In the genomic region with DNA sequence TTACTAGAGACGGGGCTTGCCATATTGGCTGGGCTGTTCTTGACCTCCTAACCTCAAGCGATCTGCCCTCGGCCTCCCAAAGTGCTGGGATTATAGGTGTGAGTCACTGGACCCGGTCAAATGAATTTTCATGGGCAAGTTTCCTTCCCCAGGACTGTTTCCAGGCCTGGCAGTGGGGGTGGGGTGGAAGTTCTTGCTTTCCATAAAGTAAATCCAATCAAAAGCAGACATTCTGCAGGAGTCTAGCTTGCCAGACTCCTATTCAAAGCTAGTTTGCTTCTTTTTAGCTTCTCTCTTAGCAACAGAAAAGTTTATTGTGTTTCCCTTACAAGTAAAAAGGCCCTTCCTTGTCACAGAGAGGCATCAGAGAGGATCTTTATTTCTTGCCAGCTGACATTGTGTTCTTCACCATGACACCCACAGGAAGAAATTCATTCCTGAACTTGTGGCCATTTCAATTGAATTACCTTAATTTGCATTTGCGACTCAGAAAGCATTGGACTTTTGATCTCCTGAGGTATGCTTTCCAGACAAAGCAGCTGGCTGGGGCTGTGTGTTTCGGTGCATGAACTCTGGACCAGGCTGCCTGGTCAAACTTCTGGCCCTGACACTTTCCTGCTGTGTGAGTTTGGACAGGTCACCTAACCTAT, we compare ENCODE assay signal across 13 cellular contexts. TPM values are rescaled to one million over a fixed set of nuclear protein-coding genes. Genes with fewer than 3 reads are reported as not detected.
DNase-seq lines count a peak whose midpoint lies in the region; ATAC-seq, FAIRE-seq and TF ChIP-seq lines count a peak whose summit lies in the region.
"Had no signal": no experiment of that assay in that cellular context is flagged by ENCODE, and none has a peak within 500 bp of the region (broad histone marks: within the 10 kb centered on the region; RNA-seq: fewer than 3 reads in every experiment).

No MANE protein-coding gene starts in this region.

- CTCF ChIA-PET in HEK293 (lab: Yijun Ruan, JAX) (interaction anchor here (0.7 to 1.0 kb wide), 3 partner anchors 21 to 283 kb away, joined by 3 to 6 read pairs (median 3); no protein-coding TSS in a partner anchor), HepG2 (lab: Yijun Ruan, JAX; ENCODE audit: low intra/inter-chr PET ratio, low total read pairs) (no interaction called here)

- in situ Hi-C loops in HepG2 (cut with HindIII; ENCODE audit: extremely low pct_ligation_motif_present, low pct_unique_long_range_greater_than_20kb): no loop called here

- H3K27ac ChIP-seq in HEK293 (ENCODE audit: extremely low read depth, low read depth, low read length): no peak overlapping the region
- H3K27ac ChIP-seq in body of pancreas: peak overlapping the region in 2 of 4 donors; percentile 15 to 37
- H3K27ac ChIP-seq in HepG2 (ENCODE audit: extremely low read length, insufficient read depth, low read length): peak overlapping the region; percentile 51
- H3K27ac ChIP-seq in substantia nigra (ENCODE audit: low read depth, low read length, poor library complexity, severe bottlenecking): no peak overlapping the region
- no peak overlapping the region for H3K27ac ChIP-seq in esophagus squamous epithelium
- H3K27ac ChIP-seq: ascending aorta had no signal

- WGBS in body of pancreas, 2 donors: 41 to 50% methylated on average over 6 of the region's 6 CpGs
- 3% methylated on average over 6 of the region's 6 CpGs for WGBS in HepG2 (ENCODE audit: low lambda C conversion rate)
- WGBS in esophagus squamous epithelium, 2 donors: 34 to 38% methylated on average over 5 to 6 of the region's 6 CpGs

- no peaks in the 10 kb centered on the region for H3K9me3 ChIP-seq in HEK293 (ENCODE audit: control insufficient read depth, insufficient read depth, low read depth, low read length)
- no peaks in the 10 kb centered on the region for H3K9me3 ChIP-seq in body of pancreas
- H3K9me3 ChIP-seq in HepG2 (ENCODE audit: low read length): no peaks in the 10 kb centered on the region
- H3K9me3 ChIP-seq in esophagus squamous epithelium: no peaks in the 10 kb centered on the region
- H3K9me3 ChIP-seq: ascending aorta had no signal

- TF ChIP-seq POLR2A in body of pancreas (IDR thresholded peaks at IDR 0.05) (no peak), HepG2 (IDR thresholded peaks at IDR 0.05; ENCODE audit: insufficient read depth in 1 of 2, low read depth in 2 of 2, low read length in 2 of 2) (no peak), esophagus squamous epithelium (IDR thresholded peaks at IDR 0.05) (no peak)

- H3K79me2 ChIP-seq in HepG2 (ENCODE audit: insufficient read depth, low read length): no peaks in the 10 kb centered on the region

- POLR2A ChIA-PET in HEK293 (lab: Yijun Ruan, JAX) (no interaction called here), HepG2 (lab: Yijun Ruan, JAX) (no interaction called here)

- H3K27me3 ChIP-seq in body of pancreas: no peaks in the 10 kb centered on the region
- H3K27me3 ChIP-seq in HepG2 (ENCODE audit: control insufficient read depth in 1 of 2, insufficient read depth in 2 of 2, low read length in 2 of 2): no peaks in the 10 kb centered on the region
- no peaks in the 10 kb centered on the region for H3K27me3 ChIP-seq in esophagus squamous epithelium
- H3K27me3 ChIP-seq: ascending aorta had no signal

- no peaks in the 10 kb centered on the region for H3K4me1 ChIP-seq in HEK293 (ENCODE audit: control insufficient read depth, insufficient read depth, low read length)
- H3K4me1 ChIP-seq in body of pancreas: peaks cover 37% of the 10 kb centered on the region
- peaks cover 22% of the 10 kb centered on the region for H3K4me1 ChIP-seq in HepG2 (ENCODE audit: insufficient read depth, low read length)
- H3K4me1 ChIP-seq in esophagus squamous epithelium: peaks cover 3 to 39% (median 12%) of the 10 kb centered on the region in 3 donors
- H3K4me1 ChIP-seq: ascending aorta had no signal

- TF ChIP-seq EP300 in HepG2 (IDR thresholded peaks at IDR 0.05; ENCODE audit: low read depth in 2 of 2, low read length in 2 of 2) (peak in 1 of 2 experiments; percentile 45; a peak in 1 of 4 replicates), HepG2 (CRISPR knock-in tag; IDR thresholded peaks at IDR 0.05; ENCODE audit: borderline replicate concordance) (no peak)

- H3K36me3 ChIP-seq in HEK293 (ENCODE audit: control insufficient read depth in 2 of 2, insufficient read depth in 1 of 2, low read length in 2 of 2) (no peaks in the 10 kb centered on the region), body of pancreas (replicated peaks in 1 of 2; ENCODE audit: insufficient read depth in 1 of 2, low read depth in 2 of 2) (no peaks in the 10 kb centered on the region), HepG2 (replicated peaks in 1 of 2; ENCODE audit: control insufficient read depth in 1 of 2, insufficient read depth in 2 of 2, low read length in 2 of 2) (no peaks in the 10 kb centered on the region), esophagus squamous epithelium (no peaks in the 10 kb centered on the region)
- H3K36me3 ChIP-seq: ascending aorta had no signal

- H3K9ac ChIP-seq in HepG2 (ENCODE audit: insufficient read depth, low read depth, low read length): no peak overlapping the region; the same call in 1 of the 2 replicates

- peak; percentile 87 for FAIRE-seq in HepG2 (lab: Jason Lieb, UNC)
- FAIRE-seq: D721Med, keratinocyte had no signal

- DNase-seq in body of pancreas (peak in 1 of 4 donors; percentile 26), HepG2 (ENCODE audit: low spot score) (peak; percentile 67), substantia nigra (lab: John Stamatoyannopoulos, UW) (peak in 32 of 49 donors; percentile 9 to 78 (median 34)), SKM-1 treated with dmso at 0.1 percent for 144 hours (lab: John Stamatoyannopoulos, UW; ENCODE audit: unreplicated experiment) (no peak), activated T-cell treated with anti-CD3 and anti-CD28 coated beads for 4 hours (no peak), esophagus squamous epithelium (lab: John Stamatoyannopoulos, UW) (no peak)
- DNase-seq: activated CD8-positive, alpha-beta memory T cell treated with anti-CD3 and anti-CD28 coated beads, Interleukin-2, amount 10 ng/mL, durations not matched to agents 7 days and 5 days; NCI-H146; T-helper 2 cell had no signal

- peak; percentile 41 for ATAC-seq in body of pancreas
- ATAC-seq in HepG2: peak; percentile 99
- ATAC-seq: activated CD8-positive, alpha-beta memory T cell treated with anti-CD3 and anti-CD28 coated beads, Interleukin-2, amount 10 ng/mL, durations not matched to agents 7 days and 5 days had no signal

- intact Hi-C loops in body of pancreas (cut with DNase I): no loop called here
- intact Hi-C loops in HepG2 (cut with micrococcal nuclease; ENCODE audit: unreplicated experiment): no loop called here
- intact Hi-C loops in esophagus squamous epithelium (cut with DNase I): no loop called here

- H3K4me3 ChIP-seq in HEK293 (ENCODE audit: low read depth, low read length) (no peak overlapping the region), body of pancreas (no peak overlapping the region), HepG2 (replicated peaks in 1 of 3; ENCODE audit: insufficient read depth in 1 of 3, low read depth in 2 of 3, low read length in 3 of 3) (peak overlapping the region in 2 of 3 experiments; percentile 6 to 17; a peak in 2 of 6 replicates), esophagus squamous epithelium (no peak overlapping the region)
- H3K4me3 ChIP-seq: ascending aorta had no signal

- H2AFZ ChIP-seq in HepG2 (ENCODE audit: low read length): no peak overlapping the region

- BruUV-seq in HepG2 (replicated peaks; lab: Mats Ljungman, UMichigan): no TSS peak

- TF ChIP-seq RAD21 in HepG2 (CRISPR knock-in tag; IDR thresholded peaks at IDR 0.05): no peak

- no peaks in the 10 kb centered on the region for H4K20me1 ChIP-seq in HepG2 (ENCODE audit: insufficient read depth, low read length)

- H3K4me2 ChIP-seq in HepG2 (ENCODE audit: low read depth, low read length): peak overlapping the region; percentile 63

- TF ChIP-seq CTCF in HEK293 (tag by site-specific recombination; IDR thresholded peaks at IDR 0.05) (no peak), body of pancreas (IDR thresholded peaks at IDR 0.05) (no peak), HepG2 (CRISPR knock-in tag; IDR thresholded peaks at IDR 0.05) (no peak), esophagus squamous epithelium (IDR thresholded peaks at IDR 0.05) (no peak)

TF ChIP-seq in HEK293, 187 proteins besides CTCF, POLR2A, EP300 and RAD21 (continues in another document):
- TF ChIP-seq ZNF76 (tag by site-specific recombination; IDR thresholded peaks at IDR 0.05; ENCODE audit: borderline replicate concordance, low read depth): no peak

TF ChIP-seq in HepG2, 621 proteins besides CTCF, POLR2A, EP300 and RAD21 (continues in another document):
- TF ChIP-seq ZMYM2 (CRISPR knock-in tag; IDR thresholded peaks at IDR 0.05): 0 out of 2 replicates have a peak, but pooled peaks have one; percentile 37
- peak; percentile 86 for TF ChIP-seq ZMYM3 (CRISPR knock-in tag; IDR thresholded peaks at IDR 0.05)
- TF ChIP-seq HNF4G (IDR thresholded peaks at IDR 0.05; ENCODE audit: borderline replicate concordance, low read depth, low read length): peak; percentile 86
- peak; percentile 79; the same call in 1 of the 2 replicates for TF ChIP-seq HNF4G (CRISPR knock-in tag; IDR thresholded peaks at IDR 0.05; ENCODE audit: borderline replicate concordance, low read depth)

RNA-seq across cellular contexts. Expression of a gene that starts 37.9 kb away (rescaled TPM):
- 1 to 10 TPM; 1.6 to 3.1 TPM for total RNA-seq in body of pancreas
- total RNA-seq in HepG2 (2016; rRNA removed; fragmentation: Illumina TruSeq; extraction: Trizol): not detected in 2 replicates
- total RNA-seq in HepG2 (2016; cell fraction: cytosol; rRNA removed; fragmentation: Illumina TruSeq; extraction: Trizol; ENCODE audit: low read depth): not detected in 2 replicates
- not detected in 2 replicates for total RNA-seq in HepG2 (2016; cell fraction: insoluble cytoplasmic fraction; rRNA removed; fragmentation: Illumina TruSeq; extraction: Trizol)
- total RNA-seq in HepG2 (2016; cell fraction: membrane; rRNA removed; fragmentation: Illumina TruSeq; extraction: Trizol): 0.10 TPM in 1 of 2 replicates, not detected in the other
- total RNA-seq in HepG2 (2016; cell fraction: nucleus; rRNA removed; fragmentation: Illumina TruSeq; extraction: Trizol): not detected in 2 replicates
- polyA plus RNA-seq in HepG2 (2011; rRNA removed): not detected in 2 replicates
- 0.03 TPM in 1 of 2 replicates, not detected in the other for polyA plus RNA-seq in HepG2 (2011; cell fraction: cytosol; rRNA removed)
- not detected in 2 replicates for polyA plus RNA-seq in HepG2 (2011; cell fraction: nucleus; rRNA removed)
- not detected in 2 replicates for polyA plus RNA-seq in HepG2 (2012)
- polyA plus RNA-seq in HepG2 (2016; cell fraction: cytosol; fragmentation: Illumina TruSeq; extraction: Trizol; ENCODE audit: low read depth): not detected in 2 replicates
- not detected in 2 replicates for polyA plus RNA-seq in HepG2 (2016; cell fraction: insoluble cytoplasmic fraction; fragmentation: Illumina TruSeq; extraction: Trizol; ENCODE audit: low read depth)
- not detected in 2 replicates for polyA plus RNA-seq in HepG2 (2016; cell fraction: membrane; fragmentation: Illumina TruSeq; extraction: Trizol; ENCODE audit: low read depth)
- not detected in 2 replicates for polyA plus RNA-seq in HepG2 (2016; cell fraction: nucleus; fragmentation: Illumina TruSeq; extraction: Trizol; ENCODE audit: insufficient read depth, low read depth)
- 0.54 TPM in 1 of 2 replicates, not detected in the other for polyA minus RNA-seq in HepG2 (2011; rRNA and poly(A)+ RNA removed; ENCODE audit: low replicate concordance)
- not detected in 2 replicates for polyA minus RNA-seq in HepG2 (2011; cell fraction: cytosol; rRNA and poly(A)+ RNA removed)
- polyA minus RNA-seq in HepG2 (2011; cell fraction: nucleus; rRNA and poly(A)+ RNA removed): not detected in 2 replicates
- 1 to 10 TPM in 2 of 4 donors, under 1 TPM in 2; 0.15 to 6.1 (median 1.6) TPM for total RNA-seq in esophagus squamous epithelium
- total RNA-seq: activated CD8-positive, alpha-beta memory T cell treated with anti-CD3 and anti-CD28 coated beads, Interleukin-2, amount 10 ng/mL, durations not matched to agents 7 days and 5 days; ascending aorta had no signal

Comparison
In these comparisons a context has a peak if more than half of its experiments do, and no peak if none do; other contexts are left out.
1. H3K4me3 ChIP-seq: peak in HepG2 (2 of 3); none in HEK293 (single experiment), body of pancreas (0 of 2) and esophagus squamous epithelium (0 of 4).
2. DNase-seq: peak in HepG2 (single experiment) and substantia nigra (32 of 49); none in SKM-1 treated with dmso at 0.1 percent for 144 hours (single experiment), activated T-cell treated with anti-CD3 and anti-CD28 coated beads for 4 hours (single experiment) and esophagus squamous epithelium (single experiment).